In the genomic region with DNA sequence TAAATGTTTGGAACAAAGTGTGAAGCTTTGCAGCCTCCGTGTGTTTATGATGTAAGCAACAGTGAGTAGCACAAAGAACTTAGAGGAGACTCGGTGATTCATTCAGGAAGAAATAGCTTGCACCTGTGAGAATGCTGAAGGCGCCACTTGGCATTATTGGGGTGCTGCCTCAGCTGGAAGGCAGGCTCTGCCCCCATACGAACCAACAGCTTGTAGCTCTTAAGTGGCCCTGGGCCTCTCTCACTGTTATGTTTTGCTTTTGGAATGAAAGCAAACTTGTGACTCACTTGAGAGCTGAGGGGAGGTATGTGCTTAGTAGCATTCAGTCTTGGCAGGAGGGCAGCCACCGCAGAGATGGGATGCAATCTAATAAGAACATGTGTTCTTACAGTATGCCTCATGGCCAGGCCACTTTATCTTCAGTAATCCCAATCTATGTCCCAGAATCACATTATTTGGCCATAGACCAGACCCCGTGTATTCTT, we compare ENCODE assay signal across 11 cellular contexts.
A peak's percentile ranks its signal among the peaks of the same experiment; 100 is the strongest.
DNase-seq lines count a peak whose midpoint lies in the region; ATAC-seq lines count a peak whose summit lies in the region.
"Had no signal": no experiment of that assay in that cellular context is flagged by ENCODE, and none has a peak within 500 bp of the region (broad histone marks: within the 10 kb centered on the region; RNA-seq: fewer than 3 reads in every experiment).

No MANE protein-coding gene starts in this region.

- DNase-seq in AG08395 (ENCODE audit: low spot score): peak; percentile 92
- peak; percentile 98 for DNase-seq in M059J (ENCODE audit: low read depth)
- peak; percentile 96 for DNase-seq in fibroblast of gingiva (ENCODE audit: low read depth)
- peak; percentile 99 for DNase-seq in non-pigmented ciliary epithelial cell (ENCODE audit: low read depth)
- no peak for DNase-seq in NCI-H345 (lab: John Stamatoyannopoulos, UW)
- no peak for DNase-seq in stimulated activated CD4-positive, alpha-beta T cell treated with anti-CD3 and anti-CD28 coated beads, Interleukin-1b, Interleukin-23, amount 100 ng/mL, for 48 hours
- DNase-seq: NCI-H2171 treated with DMSO at 0.1 percent for 48 hours; pancreas; stimulated activated naive CD4-positive, alpha-beta T cell had no signal

- ATAC-seq in GM19452 (IDR thresholded peaks at IDR 0.05; ENCODE audit: unreplicated experiment) (no peak), GM21619 (IDR thresholded peaks at IDR 0.05; ENCODE audit: unreplicated experiment) (no peak)

Comparison
In these comparisons a context has a peak if more than half of its experiments do, and no peak if none do; other contexts are left out.
1. DNase-seq: peak in AG08395 (single experiment), M059J (single experiment), fibroblast of gingiva (single experiment) and non-pigmented ciliary epithelial cell (single experiment); none in NCI-H345 (single experiment) and stimulated activated CD4-positive, alpha-beta T cell treated with anti-CD3 and anti-CD28 coated beads, Interleukin-1b, Interleukin-23, amount 100 ng/mL, for 48 hours (single experiment).